ENCODE assay signal across 14 cellular contexts in genomic region chr13:60094385-60095088, GRCh38.
"Had no signal": no experiment of that assay in that cellular context is flagged by ENCODE, and none has a peak within 500 bp of the region (broad histone marks: within the 10 kb centered on the region; RNA-seq: fewer than 3 reads in every experiment).

No MANE protein-coding gene starts in this region.

- H3K36me3 ChIP-seq: brain microvascular endothelial cell, transverse colon had no signal

- H3K27ac ChIP-seq: brain microvascular endothelial cell, dorsolateral prefrontal cortex had no signal

- H3K9me3 Mint-ChIP-seq: activated naive CD4-positive, alpha-beta T cell treated with anti-CD3 and anti-CD28 coated beads, Interleukin-2, amount 50 U/mL, for 24 hours; activated T-cell treated with anti-CD3 and anti-CD28 coated beads, Interleukin-2, amount 50 U/mL, for 24 hours; stimulated activated memory B cell treated with anti-CD40 and anti-IgM and Interleukin-4, amounts not matched to agents 10 μg/mL and 1 μg/mL and 100 μg/mL, for 72 hours had no signal

- ATAC-seq: activated CD8-positive, alpha-beta memory T cell treated with anti-CD3 and anti-CD28 coated beads, Interleukin-2, amount 10 ng/mL, durations not matched to agents 7 days and 5 days; stimulated activated memory B cell treated with anti-CD40 and anti-IgM and Interleukin-4, amounts not matched to agents 10 μg/mL and 1 μg/mL and 100 μg/mL, for 72 hours had no signal

- H3K4me3 ChIP-seq: dorsolateral prefrontal cortex, transverse colon had no signal

- H3K36me3 Mint-ChIP-seq: activated naive CD4-positive, alpha-beta T cell treated with anti-CD3 and anti-CD28 coated beads, Interleukin-2, amount 50 U/mL, for 24 hours; naive B cell; stimulated activated memory B cell treated with anti-CD40 and anti-IgM and Interleukin-4, amounts not matched to agents 10 μg/mL and 1 μg/mL and 100 μg/mL, for 72 hours had no signal

- DNase-seq: activated CD4-positive, alpha-beta T cell treated with anti-CD3 and anti-CD28 coated beads for 1 hour; activated CD4-positive, alpha-beta T cell treated with anti-CD3 and anti-CD28 coated beads, Interleukin-2, amount 50 U/mL, for 48 hours; activated CD8-positive, alpha-beta memory T cell treated with anti-CD3 and anti-CD28 coated beads, Interleukin-2, amount 10 ng/mL, durations not matched to agents 7 days and 5 days; activated effector memory CD4-positive, alpha-beta T cell treated with Interleukin-2 at 50 U/mL for 16 hours; activated T-cell treated with anti-CD3 and anti-CD28 coated beads, Interleukin-2, amount 50 U/mL, for 24 hours; amygdala; brain microvascular endothelial cell; dorsolateral prefrontal cortex; hippocampal formation; naive B cell; retina; transverse colon had no signal

- H3K27me3 Mint-ChIP-seq: activated CD8-positive, alpha-beta memory T cell treated with anti-CD3 and anti-CD28 coated beads, Interleukin-2, amount 10 ng/mL, durations not matched to agents 7 days and 5 days; activated naive CD4-positive, alpha-beta T cell treated with anti-CD3 and anti-CD28 coated beads, Interleukin-2, amount 50 U/mL, for 24 hours; activated T-cell treated with anti-CD3 and anti-CD28 coated beads, Interleukin-2, amount 50 U/mL, for 24 hours; naive B cell; stimulated activated memory B cell treated with anti-CD40 and anti-IgM and Interleukin-4, amounts not matched to agents 10 μg/mL and 1 μg/mL and 100 μg/mL, for 72 hours had no signal

- H3K9me3 ChIP-seq: transverse colon had no signal

- H3K4me3 Mint-ChIP-seq: activated CD8-positive, alpha-beta memory T cell treated with anti-CD3 and anti-CD28 coated beads, Interleukin-2, amount 10 ng/mL, durations not matched to agents 7 days and 5 days; activated naive CD4-positive, alpha-beta T cell treated with anti-CD3 and anti-CD28 coated beads, Interleukin-2, amount 50 U/mL, for 24 hours; activated T-cell treated with anti-CD3 and anti-CD28 coated beads, Interleukin-2, amount 50 U/mL, for 24 hours; naive B cell; stimulated activated memory B cell treated with anti-CD40 and anti-IgM and Interleukin-4, amounts not matched to agents 10 μg/mL and 1 μg/mL and 100 μg/mL, for 72 hours had no signal

- H3K4me1 Mint-ChIP-seq: activated CD8-positive, alpha-beta memory T cell treated with anti-CD3 and anti-CD28 coated beads, Interleukin-2, amount 10 ng/mL, durations not matched to agents 7 days and 5 days; activated naive CD4-positive, alpha-beta T cell treated with anti-CD3 and anti-CD28 coated beads, Interleukin-2, amount 50 U/mL, for 24 hours; naive B cell; stimulated activated memory B cell treated with anti-CD40 and anti-IgM and Interleukin-4, amounts not matched to agents 10 μg/mL and 1 μg/mL and 100 μg/mL, for 72 hours had no signal

- H3K27me3 ChIP-seq: brain microvascular endothelial cell, transverse colon had no signal

- H3K27ac Mint-ChIP-seq: activated CD8-positive, alpha-beta memory T cell treated with anti-CD3 and anti-CD28 coated beads, Interleukin-2, amount 10 ng/mL, durations not matched to agents 7 days and 5 days; activated naive CD4-positive, alpha-beta T cell treated with anti-CD3 and anti-CD28 coated beads, Interleukin-2, amount 50 U/mL, for 24 hours; activated T-cell treated with anti-CD3 and anti-CD28 coated beads, Interleukin-2, amount 50 U/mL, for 24 hours; naive B cell; stimulated activated memory B cell treated with anti-CD40 and anti-IgM and Interleukin-4, amounts not matched to agents 10 μg/mL and 1 μg/mL and 100 μg/mL, for 72 hours had no signal
